ENCODE assay signal across 10 cellular contexts in genomic region chr15:80403712-80404056, GRCh38. TPM values are rescaled to one million over a fixed set of nuclear protein-coding genes. Genes with fewer than 3 reads are reported as not detected.
DNase-seq lines count a peak whose midpoint lies in the region; ATAC-seq and TF ChIP-seq lines count a peak whose summit lies in the region.
"Had no signal": no experiment of that assay in that cellular context is flagged by ENCODE, and none has a peak within 500 bp of the region (broad histone marks: within the 10 kb centered on the region; RNA-seq: fewer than 3 reads in every experiment).

No MANE protein-coding gene starts in this region.

- peak overlapping the region; percentile 66 to 83 for H3K4me3 ChIP-seq in SK-N-SH (ENCODE audit: low read depth in 2 of 2, low read length in 1 of 2)
- H3K4me3 ChIP-seq in left ventricle myocardium inferior = peak overlapping the region; percentile 68
- H3K4me3 ChIP-seq in rectal smooth muscle tissue (ENCODE audit: low read length) = peak overlapping the region; percentile 51
- H3K4me3 ChIP-seq in CD8-positive, alpha-beta T cell (ENCODE audit: low read depth, low read length) = no peak overlapping the region

- H3K9me3 Mint-ChIP-seq in CD8-positive, alpha-beta T cell = no peaks in the 10 kb centered on the region
- H3K9me3 Mint-ChIP-seq: activated B cell treated with CpG ODN at 0.5 μM for 24 hours had no signal

- H3K9ac ChIP-seq in SK-N-SH = peak overlapping the region; percentile 80
- no peak overlapping the region for H3K9ac ChIP-seq in rectal smooth muscle tissue (ENCODE audit: low read length)

- no peaks in the 10 kb centered on the region for H3K36me3 Mint-ChIP-seq in CD8-positive, alpha-beta T cell

- peaks cover 4% of the 10 kb centered on the region for H3K4me1 Mint-ChIP-seq in CD8-positive, alpha-beta T cell (ENCODE audit: low read depth)

- no peak for ATAC-seq in CD8-positive, alpha-beta T cell
- ATAC-seq in HG02981 (IDR thresholded peaks at IDR 0.05; ENCODE audit: unreplicated experiment) = no peak
- no peak for ATAC-seq in GM19455 (IDR thresholded peaks at IDR 0.05; ENCODE audit: unreplicated experiment)

- in situ Hi-C loops in G401 (cut with HindIII; ENCODE audit: low sequenced_read_pairs) = no loop called here

- 7% methylated on average over 3 of the region's 30 CpGs for WGBS in SK-N-SH (ENCODE audit: low lambda C conversion rate)

- H3K27me3 Mint-ChIP-seq in CD8-positive, alpha-beta T cell (ENCODE audit: low read depth) = peaks cover 62% of the 10 kb centered on the region

- H3K27ac Mint-ChIP-seq in CD8-positive, alpha-beta T cell = no peak overlapping the region
- H3K27ac Mint-ChIP-seq: activated B cell treated with CpG ODN at 0.5 μM for 24 hours had no signal

- POLR2A ChIA-PET in SK-N-SH (lab: Yijun Ruan, JAX) = no interaction called here
- POLR2A ChIA-PET in CD8-positive, alpha-beta T cell (lab: Charles Lee) = no interaction called here

- H3K27me3 ChIP-seq in SK-N-SH (ENCODE audit: insufficient read depth) (no peaks in the 10 kb centered on the region), left ventricle myocardium inferior (ENCODE audit: low read depth) (peaks cover 80% of the 10 kb centered on the region), rectal smooth muscle tissue (ENCODE audit: control insufficient read depth, insufficient read depth, low read length) (no peaks in the 10 kb centered on the region)
- no peaks in the 10 kb centered on the region for H3K27me3 ChIP-seq in CD8-positive, alpha-beta T cell (ENCODE audit: insufficient read depth, low read length)

- H3K4me3 Mint-ChIP-seq in CD8-positive, alpha-beta T cell = no peak overlapping the region
- H3K4me3 Mint-ChIP-seq: activated B cell treated with CpG ODN at 0.5 μM for 24 hours had no signal

- intact Hi-C loops in left ventricle myocardium inferior (cut with micrococcal nuclease) = no loop called here
- intact Hi-C loops in CD8-positive, alpha-beta T cell (cut with DNase I, micrococcal nuclease) = no loop called here

- H3K4me1 ChIP-seq in SK-N-SH (ENCODE audit: control insufficient read depth in 1 of 2, insufficient read depth in 2 of 2, low read depth in 1 of 2, low read length in 1 of 2) (peaks cover 6 to 17% of the 10 kb centered on the region in 2 experiments; a peak in 2 of 4 replicates), left ventricle myocardium inferior (peaks cover 14% of the 10 kb centered on the region), rectal smooth muscle tissue (ENCODE audit: control insufficient read depth, insufficient read depth, low read length) (no peaks in the 10 kb centered on the region)
- no peaks in the 10 kb centered on the region for H3K4me1 ChIP-seq in CD8-positive, alpha-beta T cell (ENCODE audit: insufficient read depth, low read length)

- TF ChIP-seq RAD21 in SK-N-SH (IDR thresholded peaks at IDR 0.05; ENCODE audit: low read length) = no peak

- H4K20me1 ChIP-seq in SK-N-SH (ENCODE audit: insufficient read depth) = no peaks in the 10 kb centered on the region

- peaks cover 24% of the 10 kb centered on the region; the same call in 1 of the 2 replicates for H3K79me2 ChIP-seq in SK-N-SH (ENCODE audit: insufficient read depth)

- no peak for TF ChIP-seq CTCF in SK-N-SH (IDR thresholded peaks at IDR 0.05)
- no peak for TF ChIP-seq CTCF in left ventricle myocardium inferior (IDR thresholded peaks at IDR 0.05; ENCODE audit: borderline replicate concordance)
- no peak for TF ChIP-seq CTCF in CD8-positive, alpha-beta T cell (IDR thresholded peaks at IDR 0.05)

- DNase-seq in G401 (ENCODE audit: low spot score) = peak; percentile 59
- DNase-seq in SK-N-SH = no peak
- peak; percentile 22 for DNase-seq in left ventricle myocardium inferior
- no peak for DNase-seq in cerebellar nuclear complex (lab: John Stamatoyannopoulos, UW)
- no peak for DNase-seq in CD8-positive, alpha-beta T cell
- DNase-seq: activated B cell treated with CpG ODN at 0.5 μM for 24 hours had no signal

- H3K9me3 ChIP-seq in SK-N-SH (no peaks in the 10 kb centered on the region), left ventricle myocardium inferior (replicated peaks) (no peaks in the 10 kb centered on the region)
- H3K9me3 ChIP-seq in CD8-positive, alpha-beta T cell (ENCODE audit: low read length) = no peaks in the 10 kb centered on the region

- H2AFZ ChIP-seq in SK-N-SH (ENCODE audit: low read depth) = peak overlapping the region; percentile 87; the same call in 1 of the 2 replicates

- TF ChIP-seq EP300 in SK-N-SH (IDR thresholded peaks at IDR 0.05; ENCODE audit: borderline replicate concordance in 1 of 2, low read depth in 1 of 2, low read length in 1 of 2) = no peak

- H3K36me3 ChIP-seq in SK-N-SH (replicated peaks in 1 of 2; ENCODE audit: control insufficient read depth in 1 of 2, insufficient read depth in 2 of 2, low read length in 1 of 2) (no peaks in the 10 kb centered on the region), left ventricle myocardium inferior (no peaks in the 10 kb centered on the region), rectal smooth muscle tissue (ENCODE audit: control insufficient read depth, insufficient read depth, low read length) (no peaks in the 10 kb centered on the region)
- no peaks in the 10 kb centered on the region for H3K36me3 ChIP-seq in CD8-positive, alpha-beta T cell (ENCODE audit: insufficient read depth, low read length)

- H3K27ac ChIP-seq in SK-N-SH (ENCODE audit: low read depth in 2 of 2, low read length in 1 of 2) (peak overlapping the region in 1 of 2 experiments; percentile 87; a peak in 2 of 4 replicates), left ventricle myocardium inferior (replicated peaks) (peak overlapping the region; percentile 30), rectal smooth muscle tissue (ENCODE audit: low read depth, low read length) (peak overlapping the region; percentile 61)
- H3K27ac ChIP-seq in CD8-positive, alpha-beta T cell (ENCODE audit: low read depth, low read length) = no peak overlapping the region

- H3F3A ChIP-seq in SK-N-SH (replicated peaks; ENCODE audit: insufficient read depth) = no peaks in the 10 kb centered on the region

- CTCF ChIA-PET in SK-N-SH (lab: Yijun Ruan, JAX) = no interaction called here
- CTCF ChIA-PET in CD8-positive, alpha-beta T cell (lab: Charles Lee) = no interaction called here

- H3K4me2 ChIP-seq in SK-N-SH = peak overlapping the region; percentile 93

- no peaks in the 10 kb centered on the region for H3K9me2 ChIP-seq in SK-N-SH

TF ChIP-seq in SK-N-SH, 30 proteins besides CTCF, POLR2A, EP300 and RAD21 (continues in another document):
- TF ChIP-seq YY1 (IDR thresholded peaks at IDR 0.05; ENCODE audit: low read depth) (no peak), POLR2AphosphoS5 (IDR thresholded peaks at IDR 0.05; ENCODE audit: low read depth, low read length) (no peak), USF1 (IDR thresholded peaks at IDR 0.05; ENCODE audit: borderline replicate concordance, low read depth) (no peak), PBX3 (IDR thresholded peaks at IDR 0.05) (no peak), MEF2A (IDR thresholded peaks at IDR 0.05; ENCODE audit: borderline replicate concordance, low read depth) (no peak), EZH2phosphoT487 (IDR thresholded peaks at IDR 0.05; ENCODE audit: borderline replicate concordance, low read depth) (no peak), MXI1 (IDR thresholded peaks at IDR 0.05; ENCODE audit: low read depth, low read length) (peak; percentile 21; the same call in 1 of the 2 replicates), MAX (IDR thresholded peaks at IDR 0.05; ENCODE audit: low read depth) (0 out of 2 replicates have a peak, but pooled peaks have one; percentile 24), RXRA (IDR thresholded peaks at IDR 0.05; ENCODE audit: borderline replicate concordance, low read depth) (no peak), JUND (IDR thresholded peaks at IDR 0.05) (no peak)

RNA-seq across cellular contexts. Expression of gene ARNT2, which starts 0.5 kb away (rescaled TPM):
- total RNA-seq in G401 (2014; rRNA removed; shearing (Covaris generic)) = not detected in 2 replicates
- 14.1 and 17.0 TPM in 2 replicates for polyA plus RNA-seq in SK-N-SH (2012; rRNA removed)
- 13.5 and 17.2 TPM in 2 replicates for polyA plus RNA-seq in SK-N-SH (2012; cell fraction: cytosol; rRNA removed)
- 17.9 and 22.5 TPM in 2 replicates for polyA plus RNA-seq in SK-N-SH (2012; cell fraction: nucleus; rRNA removed)
- 3.6 TPM for total RNA-seq in left ventricle myocardium inferior
- total RNA-seq in CD8-positive, alpha-beta T cell = not detected
- total RNA-seq: activated B cell treated with CpG ODN at 0.5 μM for 24 hours, mononuclear cell had no signal

Comparison
In these comparisons a context has a peak if more than half of its experiments do, and no peak if none do; other contexts are left out.
1. DNase-seq: peak in G401 (single experiment) and left ventricle myocardium inferior (single experiment); none in SK-N-SH (single experiment), cerebellar nuclear complex (0 of 2) and CD8-positive, alpha-beta T cell (0 of 7).